In genomic region chr10:96124230-96125141, GRCh38 we compare ENCODE assay signal across 8 cellular contexts. TPM values are rescaled to one million over a fixed set of nuclear protein-coding genes. Genes with fewer than 3 reads are reported as not detected.
DNase-seq lines count a peak whose midpoint lies in the region; ATAC-seq and TF ChIP-seq lines count a peak whose summit lies in the region.

No MANE protein-coding gene starts in this region.

- H3K36me3 ChIP-seq in prostate gland, result no peaks in the 10 kb centered on the region

- no peak overlapping the region for H3K27ac ChIP-seq in prostate gland

- H3K9me3 ChIP-seq in prostate gland, result no peaks in the 10 kb centered on the region

- no peaks in the 10 kb centered on the region for H3K4me1 ChIP-seq in prostate gland (replicated peaks)

- intact Hi-C loops in prostate gland (cut with DNase I), result no loop called here

- DNase-seq in NCI-H460 (ENCODE audit: extremely low read depth, low read depth) (peak; percentile 59), choroid plexus epithelial cell (ENCODE audit: low read depth) (peak; percentile 82), mucosa of gallbladder (ENCODE audit: low spot score) (peak; percentile 36), NCI-H446 treated with DMSO at 0.1 percent for 48 hours (lab: John Stamatoyannopoulos, UW) (no peak), prostate gland (ENCODE audit: low spot score) (no peak), omental fat pad (ENCODE audit: low spot score) (no peak)

- peak; percentile 86 for ATAC-seq in GM19438 (IDR thresholded peaks at IDR 0.05; ENCODE audit: low read depth, unreplicated experiment)
- ATAC-seq in HG02642 (IDR thresholded peaks at IDR 0.05; ENCODE audit: poor library complexity, unreplicated experiment), result no peak
- no peak for ATAC-seq in omental fat pad (ENCODE audit: low FRiP score)

- WGBS in prostate gland, result 14% methylated on average over 4 of the region's 4 CpGs

- H3K4me3 ChIP-seq in choroid plexus epithelial cell (ENCODE audit: low read depth, low read length) (peak overlapping the region; percentile 60), prostate gland (no peak overlapping the region)

- H3K27me3 ChIP-seq in prostate gland (replicated peaks; ENCODE audit: insufficient read depth), result peaks cover 4% of the 10 kb centered on the region

- no peak for TF ChIP-seq POLR2A in prostate gland (IDR thresholded peaks at IDR 0.05)

- TF ChIP-seq CTCF in choroid plexus epithelial cell (conservative IDR thresholded peaks at IDR 0.05; ENCODE audit: low read depth, low read length) (no peak), prostate gland (IDR thresholded peaks at IDR 0.05) (no peak), omental fat pad (IDR thresholded peaks at IDR 0.05) (no peak)

RNA-seq across cellular contexts. Expression of gene ZNF518A, which starts 5.6 kb away (rescaled TPM):
- total RNA-seq in NCI-H460 (2014; rRNA removed; shearing (Covaris generic)), result 11.9 and 13.4 TPM in 2 replicates
- polyA plus RNA-seq in NCI-H460 (2014; cell fraction: nucleus; rRNA removed), result 14.6 and 23.7 TPM in 2 replicates
- total RNA-seq in mucosa of gallbladder (21.6 TPM), prostate gland (10 to 100 TPM; 23.0 to 42.4 TPM), omental fat pad (10 to 100 TPM; 12.3 to 31.8 (median 16.4) TPM)

Comparison
In these comparisons a context has a peak if more than half of its experiments do, and no peak if none do; other contexts are left out.
1. DNase-seq: peak in NCI-H460 (single experiment), choroid plexus epithelial cell (single experiment) and mucosa of gallbladder (single experiment); none in NCI-H446 treated with DMSO at 0.1 percent for 48 hours (single experiment), prostate gland (single experiment) and omental fat pad (single experiment).